Comparison of ENCODE assay signal across 23 cellular contexts in the genomic region with DNA sequence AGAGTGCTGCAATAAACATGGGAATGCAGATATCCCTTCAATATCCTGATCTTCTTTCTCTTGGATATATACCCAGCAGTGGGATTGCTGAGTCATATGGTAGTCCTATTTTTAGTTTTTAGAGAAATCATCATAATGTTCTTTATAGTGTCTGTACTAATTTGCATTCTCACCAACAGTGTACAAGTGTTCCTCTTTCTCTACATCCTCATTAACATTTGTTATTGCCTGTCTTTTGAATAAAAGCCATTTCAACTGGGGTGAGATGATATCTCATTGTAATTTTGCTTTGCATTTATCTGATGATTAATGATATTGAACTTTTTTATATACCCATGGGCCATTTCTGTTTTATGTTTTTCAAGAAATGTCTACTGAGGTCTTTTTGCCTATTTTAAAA. TPM values are rescaled to one million over a fixed set of nuclear protein-coding genes. Genes with fewer than 3 reads are reported as not detected.
DNase-seq lines count a peak whose midpoint lies in the region; ATAC-seq, FAIRE-seq and TF ChIP-seq lines count a peak whose summit lies in the region.
"Had no signal": no experiment of that assay in that cellular context is flagged by ENCODE, and none has a peak within 500 bp of the region (broad histone marks: within the 10 kb centered on the region; RNA-seq: fewer than 3 reads in every experiment).

No MANE protein-coding gene starts in this region.

- H3K27ac Mint-ChIP-seq in CD8-positive, alpha-beta T cell = no peak overlapping the region
- H3K27ac Mint-ChIP-seq: B cell; CD4-positive, alpha-beta T cell; CD8-positive, alpha-beta memory T cell had no signal

- H2AFZ ChIP-seq in Karpas-422 (ENCODE audit: low read length) (no peak overlapping the region), HepG2 (ENCODE audit: low read length) (no peak overlapping the region)

- BruUV-seq in HepG2 (replicated peaks; lab: Mats Ljungman, UMichigan) = no TSS peak

- POLR2A ChIA-PET in HepG2 (lab: Yijun Ruan, JAX) = no interaction called here
- POLR2A ChIA-PET in CD8-positive, alpha-beta T cell (lab: Charles Lee) = no interaction called here

- no peak overlapping the region for H3K9ac ChIP-seq in Karpas-422 (ENCODE audit: low read length)
- no peak overlapping the region for H3K9ac ChIP-seq in HepG2 (ENCODE audit: insufficient read depth, low read depth, low read length)
- H3K9ac ChIP-seq: BLaER1 treated with 17β-estradiol and CSF1 and Interleukin-3, amounts not matched to agents 10 nM and 100 nM had no signal

- H3K27ac ChIP-seq in Karpas-422 (ENCODE audit: low read length) (no peak overlapping the region), pancreas (no peak overlapping the region), HepG2 (ENCODE audit: extremely low read length, insufficient read depth, low read length) (no peak overlapping the region)
- H3K27ac ChIP-seq in CD8-positive, alpha-beta T cell (ENCODE audit: low read depth, low read length) = no peak overlapping the region
- H3K27ac ChIP-seq: A549; BLaER1 treated with 17β-estradiol and CSF1 and Interleukin-3, amounts not matched to agents 10 nM and 100 nM; C4-2B had no signal

- H3K4me1 ChIP-seq in Karpas-422 (ENCODE audit: low read length) (peaks cover 15% of the 10 kb centered on the region), pancreas (peaks cover 0 to 10% (median 0%) of the 10 kb centered on the region in 3 donors), HepG2 (ENCODE audit: insufficient read depth, low read length) (no peaks in the 10 kb centered on the region)
- H3K4me1 ChIP-seq in CD8-positive, alpha-beta T cell (ENCODE audit: insufficient read depth, low read length) = no peaks in the 10 kb centered on the region
- H3K4me1 ChIP-seq: A549 had no signal

- H3K36me3 ChIP-seq in Karpas-422 (ENCODE audit: insufficient read depth, low read length) (no peaks in the 10 kb centered on the region), pancreas (no peaks in the 10 kb centered on the region), HepG2 (replicated peaks in 1 of 2; ENCODE audit: control insufficient read depth in 1 of 2, insufficient read depth in 2 of 2, low read length in 2 of 2) (no peaks in the 10 kb centered on the region)
- no peaks in the 10 kb centered on the region for H3K36me3 ChIP-seq in CD8-positive, alpha-beta T cell (ENCODE audit: insufficient read depth, low read length)
- H3K36me3 ChIP-seq: BLaER1 treated with 17β-estradiol and CSF1 and Interleukin-3, amounts not matched to agents 10 nM and 100 nM had no signal

- H3K36me3 Mint-ChIP-seq in CD8-positive, alpha-beta T cell = peaks cover 3% of the 10 kb centered on the region

- DNase-seq in Karpas-422 (peak; percentile 69), NCI-H526 treated with DMSO at 0.1 percent for 48 hours (lab: John Stamatoyannopoulos, UW) (peak; percentile 95), pancreas (no peak), HepG2 (ENCODE audit: low spot score) (no peak)
- DNase-seq in CD8-positive, alpha-beta T cell = no peak
- DNase-seq: AML-193; CD4-positive, alpha-beta T cell; CD8-positive, alpha-beta memory T cell; DMS 273 treated with DMSO at 0.1 percent for 48 hours; DMS79; DND-41; EL; GDM1 had no signal

- H3K4me3 ChIP-seq in Karpas-422 (ENCODE audit: low read length) (no peak overlapping the region), pancreas (no peak overlapping the region), HepG2 (replicated peaks in 1 of 3; ENCODE audit: insufficient read depth in 1 of 3, low read depth in 2 of 3, low read length in 3 of 3) (no peak overlapping the region)
- no peak overlapping the region for H3K4me3 ChIP-seq in CD8-positive, alpha-beta T cell (ENCODE audit: low read depth, low read length)
- H3K4me3 ChIP-seq: A549; BLaER1 treated with 17β-estradiol and CSF1 and Interleukin-3, amounts not matched to agents 10 nM and 100 nM; GM12878 had no signal

- H3K27me3 ChIP-seq in Karpas-422 (ENCODE audit: low read length) = no peaks in the 10 kb centered on the region
- H3K27me3 ChIP-seq in pancreas = no peaks in the 10 kb centered on the region
- H3K27me3 ChIP-seq in HepG2 (ENCODE audit: control insufficient read depth in 1 of 2, insufficient read depth in 2 of 2, low read length in 2 of 2) = no peaks in the 10 kb centered on the region
- no peaks in the 10 kb centered on the region for H3K27me3 ChIP-seq in CD8-positive, alpha-beta T cell (ENCODE audit: insufficient read depth, low read length)
- H3K27me3 ChIP-seq: BLaER1 treated with 17β-estradiol and CSF1 and Interleukin-3, amounts not matched to agents 10 nM and 100 nM had no signal

- peaks cover 28% of the 10 kb centered on the region for H3K9me3 Mint-ChIP-seq in CD8-positive, alpha-beta T cell

- ATAC-seq in pancreas = peak; percentile 40 to 61 (median 46)
- ATAC-seq in HepG2 = no peak
- no peak for ATAC-seq in GM21381 (IDR thresholded peaks at IDR 0.05; ENCODE audit: unreplicated experiment)
- no peak for ATAC-seq in CD8-positive, alpha-beta T cell
- ATAC-seq: A549, GM12878 had no signal

- no peak for FAIRE-seq in pancreas (lab: Jason Lieb, UNC)
- FAIRE-seq in HepG2 (lab: Jason Lieb, UNC) = no peak
- FAIRE-seq: A549, GM12878, GM12892, GM18507 had no signal

- TF ChIP-seq POLR2A in HepG2 (IDR thresholded peaks at IDR 0.05; ENCODE audit: insufficient read depth in 1 of 2, low read depth in 2 of 2, low read length in 2 of 2) = no peak

- no peaks in the 10 kb centered on the region for H3K9me2 ChIP-seq in Karpas-422 (replicated peaks; ENCODE audit: insufficient read depth, low read length)

- no peaks in the 10 kb centered on the region for H3K4me1 Mint-ChIP-seq in CD8-positive, alpha-beta T cell (ENCODE audit: low read depth)
- H3K4me1 Mint-ChIP-seq: CD8-positive, alpha-beta memory T cell had no signal

- H3K79me2 ChIP-seq in Karpas-422 (ENCODE audit: low read length) (no peaks in the 10 kb centered on the region), HepG2 (ENCODE audit: insufficient read depth, low read length) (no peaks in the 10 kb centered on the region)

- no peak overlapping the region for H3K4me3 Mint-ChIP-seq in CD8-positive, alpha-beta T cell
- H3K4me3 Mint-ChIP-seq: B cell; CD4-positive, alpha-beta T cell; CD8-positive, alpha-beta memory T cell had no signal

- H3K4me2 ChIP-seq in Karpas-422 (ENCODE audit: low read depth, low read length, poor library complexity, severe bottlenecking) (peak overlapping the region; percentile 26), HepG2 (ENCODE audit: low read depth, low read length) (no peak overlapping the region)
- H3K4me2 ChIP-seq: A549 had no signal

- CTCF ChIA-PET in HepG2 (lab: Yijun Ruan, JAX; ENCODE audit: low intra/inter-chr PET ratio, low total read pairs) = no interaction called here
- CTCF ChIA-PET in CD8-positive, alpha-beta T cell (lab: Charles Lee) = no interaction called here

- no peaks in the 10 kb centered on the region for H4K20me1 ChIP-seq in Karpas-422 (ENCODE audit: insufficient read depth, low read depth, low read length)
- no peaks in the 10 kb centered on the region for H4K20me1 ChIP-seq in HepG2 (ENCODE audit: insufficient read depth, low read length)
- H4K20me1 ChIP-seq: BLaER1 treated with 17β-estradiol and CSF1 and Interleukin-3, amounts not matched to agents 10 nM and 100 nM had no signal

- no peak for TF ChIP-seq RAD21 in HepG2 (CRISPR knock-in tag; IDR thresholded peaks at IDR 0.05)

- peaks cover 17% of the 10 kb centered on the region for H3K9me3 ChIP-seq in Karpas-422 (ENCODE audit: low read length)
- peaks cover 0 to 3% (median 0%) of the 10 kb centered on the region in 4 donors for H3K9me3 ChIP-seq in pancreas
- H3K9me3 ChIP-seq in HepG2 (ENCODE audit: low read length) = peaks cover 38% of the 10 kb centered on the region
- peaks cover 4% of the 10 kb centered on the region for H3K9me3 ChIP-seq in CD8-positive, alpha-beta T cell (ENCODE audit: low read length)

- TF ChIP-seq EP300 in HepG2 (IDR thresholded peaks at IDR 0.05; ENCODE audit: low read depth in 2 of 2, low read length in 2 of 2) (no peak), HepG2 (CRISPR knock-in tag; IDR thresholded peaks at IDR 0.05; ENCODE audit: borderline replicate concordance) (no peak)

- TF ChIP-seq CTCF in pancreas (IDR thresholded peaks at IDR 0.05) (no peak), HepG2 (CRISPR knock-in tag; IDR thresholded peaks at IDR 0.05) (no peak)
- no peak for TF ChIP-seq CTCF in CD8-positive, alpha-beta T cell (IDR thresholded peaks at IDR 0.05)

- peaks cover 2% of the 10 kb centered on the region for H3K27me3 Mint-ChIP-seq in CD8-positive, alpha-beta T cell (ENCODE audit: low read depth)
- H3K27me3 Mint-ChIP-seq: B cell had no signal

- intact Hi-C loops in pancreas (cut with DNase I) (no loop called here), HepG2 (cut with micrococcal nuclease; ENCODE audit: unreplicated experiment) (no loop called here)
- intact Hi-C loops in CD8-positive, alpha-beta T cell (cut with DNase I, micrococcal nuclease) = no loop called here

- in situ Hi-C loops in HepG2 (cut with HindIII; ENCODE audit: extremely low pct_ligation_motif_present, low pct_unique_long_range_greater_than_20kb) = no loop called here

RNA-seq across cellular contexts. Expression of gene PLBD1, which starts 34.4 kb away (rescaled TPM):
- not detected in 2 replicates for total RNA-seq in Karpas-422 (2014; rRNA removed; shearing (Covaris generic); ENCODE audit: low replicate concordance)
- 10 to 100 TPM in 5 of 6 donors, 1 to 10 TPM in 1; 8.7 to 35.4 (median 12.5) TPM for total RNA-seq in pancreas
- 1 to 10 TPM; 3.2 to 4.1 TPM for polyA plus RNA-seq in pancreas
- not detected in 2 replicates for total RNA-seq in HepG2 (2016; rRNA removed; fragmentation: Illumina TruSeq; extraction: Trizol)
- total RNA-seq in HepG2 (2016; cell fraction: cytosol; rRNA removed; fragmentation: Illumina TruSeq; extraction: Trizol; ENCODE audit: low read depth) = not detected in 2 replicates
- total RNA-seq in HepG2 (2016; cell fraction: insoluble cytoplasmic fraction; rRNA removed; fragmentation: Illumina TruSeq; extraction: Trizol) = not detected in 2 replicates
- total RNA-seq in HepG2 (2016; cell fraction: membrane; rRNA removed; fragmentation: Illumina TruSeq; extraction: Trizol) = not detected in 2 replicates
- not detected in 2 replicates for total RNA-seq in HepG2 (2016; cell fraction: nucleus; rRNA removed; fragmentation: Illumina TruSeq; extraction: Trizol)
- polyA plus RNA-seq in HepG2 (2011; rRNA removed) = not detected in 2 replicates
- not detected in 2 replicates for polyA plus RNA-seq in HepG2 (2011; cell fraction: cytosol; rRNA removed)
- polyA plus RNA-seq in HepG2 (2011; cell fraction: nucleus; rRNA removed) = not detected in 2 replicates
- not detected in 2 replicates for polyA plus RNA-seq in HepG2 (2012)
- polyA plus RNA-seq in HepG2 (2016; cell fraction: cytosol; fragmentation: Illumina TruSeq; extraction: Trizol; ENCODE audit: low read depth) = not detected in 2 replicates
- polyA plus RNA-seq in HepG2 (2016; cell fraction: insoluble cytoplasmic fraction; fragmentation: Illumina TruSeq; extraction: Trizol; ENCODE audit: low read depth) = not detected in 2 replicates
- polyA plus RNA-seq in HepG2 (2016; cell fraction: membrane; fragmentation: Illumina TruSeq; extraction: Trizol; ENCODE audit: low read depth) = not detected in 2 replicates
- polyA plus RNA-seq in HepG2 (2016; cell fraction: nucleus; fragmentation: Illumina TruSeq; extraction: Trizol; ENCODE audit: insufficient read depth, low read depth) = not detected in 2 replicates
- polyA minus RNA-seq in HepG2 (2011; rRNA and poly(A)+ RNA removed; ENCODE audit: low replicate concordance) = not detected in 2 replicates
- polyA minus RNA-seq in HepG2 (2011; cell fraction: cytosol; rRNA and poly(A)+ RNA removed) = not detected in 2 replicates
- polyA minus RNA-seq in HepG2 (2011; cell fraction: nucleus; rRNA and poly(A)+ RNA removed) = not detected in 2 replicates
- not detected for total RNA-seq in CD8-positive, alpha-beta T cell
- total RNA-seq: A172, G401 had no signal
- polyA plus RNA-seq: CD8-positive, alpha-beta memory T cell had no signal

Comparison
In these comparisons a context has a peak if more than half of its experiments do, and no peak if none do; other contexts are left out.
1. DNase-seq: peak in Karpas-422 (single experiment) and NCI-H526 treated with DMSO at 0.1 percent for 48 hours (single experiment); none in pancreas (0 of 6), HepG2 (single experiment) and CD8-positive, alpha-beta T cell (0 of 7).
2. ATAC-seq: peak in pancreas (4 of 4); none in HepG2 (single experiment), GM21381 (single experiment) and CD8-positive, alpha-beta T cell (single experiment).